ENCODE assay signal across 1 cellular context in genomic region chr6:90298459-90299053, GRCh38.
TF ChIP-seq lines count a peak whose summit lies in the region.

No MANE protein-coding gene starts in this region.

TF ChIP-seq in HEK293, 187 proteins besides CTCF, POLR2A, EP300 and RAD21 (continued from another document):
- TF ChIP-seq ZNF449 (tag by site-specific recombination; IDR thresholded peaks at IDR 0.05): peak; percentile 67; the same call in 1 of the 2 replicates
- TF ChIP-seq ZNF76 (tag by site-specific recombination; IDR thresholded peaks at IDR 0.05; ENCODE audit: borderline replicate concordance, low read depth): no peak
- no peak for TF ChIP-seq ZNF155 (tag by site-specific recombination; IDR thresholded peaks at IDR 0.05)
- TF ChIP-seq ZNF626 (tag by site-specific recombination; IDR thresholded peaks at IDR 0.05): no peak
- TF ChIP-seq ZNF629 (tag by site-specific recombination; IDR thresholded peaks at IDR 0.05): 0 out of 2 replicates have a peak, but pooled peaks have one; percentile 8
- TF ChIP-seq, protein P1, sequence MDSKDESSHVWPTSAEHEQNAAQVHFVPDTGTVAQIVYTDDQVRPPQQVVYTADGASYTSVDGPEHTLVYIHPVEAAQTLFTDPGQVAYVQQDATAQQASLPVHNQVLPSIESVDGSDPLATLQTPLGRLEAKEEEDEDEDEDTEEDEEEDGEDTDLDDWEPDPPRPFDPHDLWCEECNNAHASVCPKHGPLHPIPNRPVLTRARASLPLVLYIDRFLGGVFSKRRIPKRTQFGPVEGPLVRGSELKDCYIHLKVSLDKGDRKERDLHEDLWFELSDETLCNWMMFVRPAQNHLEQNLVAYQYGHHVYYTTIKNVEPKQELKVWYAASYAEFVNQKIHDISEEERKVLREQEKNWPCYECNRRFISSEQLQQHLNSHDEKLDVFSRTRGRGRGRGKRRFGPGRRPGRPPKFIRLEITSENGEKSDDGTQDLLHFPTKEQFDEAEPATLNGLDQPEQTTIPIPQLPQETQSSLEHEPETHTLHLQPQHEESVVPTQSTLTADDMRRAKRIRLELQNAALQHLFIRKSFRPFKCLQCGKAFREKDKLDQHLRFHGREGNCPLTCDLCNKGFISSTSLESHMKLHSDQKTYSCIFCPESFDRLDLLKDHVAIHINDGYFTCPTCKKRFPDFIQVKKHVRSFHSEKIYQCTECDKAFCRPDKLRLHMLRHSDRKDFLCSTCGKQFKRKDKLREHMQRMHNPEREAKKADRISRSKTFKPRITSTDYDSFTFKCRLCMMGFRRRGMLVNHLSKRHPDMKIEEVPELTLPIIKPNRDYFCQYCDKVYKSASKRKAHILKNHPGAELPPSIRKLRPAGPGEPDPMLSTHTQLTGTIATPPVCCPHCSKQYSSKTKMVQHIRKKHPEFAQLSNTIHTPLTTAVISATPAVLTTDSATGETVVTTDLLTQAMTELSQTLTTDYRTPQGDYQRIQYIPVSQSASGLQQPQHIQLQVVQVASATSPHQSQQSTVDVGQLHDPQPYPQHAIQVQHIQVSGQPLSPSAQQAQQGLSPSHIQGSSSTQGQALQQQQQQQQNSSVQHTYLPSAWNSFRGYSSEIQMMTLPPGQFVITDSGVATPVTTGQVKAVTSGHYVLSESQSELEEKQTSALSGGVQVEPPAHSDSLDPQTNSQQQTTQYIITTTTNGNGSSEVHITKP (tag by site-specific recombination; IDR thresholded peaks at IDR 0.05): peak; percentile 60
- TF ChIP-seq ZNF366 (tag by site-specific recombination; conservative IDR thresholded peaks at IDR 0.05): peak; percentile 33; the same call in 1 of the 2 replicates
- 0 out of 2 replicates have a peak, but pooled peaks have one; percentile 38 for TF ChIP-seq ZNF350 (tag by site-specific recombination; IDR thresholded peaks at IDR 0.05)
- TF ChIP-seq, protein P2, sequence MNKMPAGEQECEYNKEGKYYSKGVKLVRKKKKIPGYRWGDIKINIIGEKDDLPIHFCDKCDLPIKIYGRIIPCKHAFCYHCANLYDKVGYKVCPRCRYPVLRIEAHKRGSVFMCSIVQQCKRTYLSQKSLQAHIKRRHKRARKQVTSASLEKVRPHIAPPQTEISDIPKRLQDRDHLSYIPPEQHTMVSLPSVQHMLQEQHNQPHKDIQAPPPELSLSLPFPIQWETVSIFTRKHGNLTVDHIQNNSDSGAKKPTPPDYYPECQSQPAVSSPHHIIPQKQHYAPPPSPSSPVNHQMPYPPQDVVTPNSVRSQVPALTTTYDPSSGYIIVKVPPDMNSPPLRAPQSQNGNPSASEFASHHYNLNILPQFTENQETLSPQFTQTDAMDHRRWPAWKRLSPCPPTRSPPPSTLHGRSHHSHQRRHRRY (tag by site-specific recombination; IDR thresholded peaks at IDR 0.05): no peak
- TF ChIP-seq YY2 (tag by site-specific recombination; IDR thresholded peaks at IDR 0.05): no peak
- TF ChIP-seq ZNF677 (tag by site-specific recombination; IDR thresholded peaks at IDR 0.05): 0 out of 2 replicates have a peak, but pooled peaks have one; percentile 45
- no peak for TF ChIP-seq ZNF660 (tag by site-specific recombination; IDR thresholded peaks at IDR 0.05)
- TF ChIP-seq ZNF514 (tag by site-specific recombination; IDR thresholded peaks at IDR 0.05): no peak
- no peak for TF ChIP-seq KLF7 (tag by site-specific recombination; IDR thresholded peaks at IDR 0.05; ENCODE audit: borderline replicate concordance)
- no peak for TF ChIP-seq OSR2 (tag by site-specific recombination; IDR thresholded peaks at IDR 0.05)
- no peak for TF ChIP-seq FEZF1 (tag by site-specific recombination; IDR thresholded peaks at IDR 0.05)
- TF ChIP-seq ZNF121 (tag by site-specific recombination; IDR thresholded peaks at IDR 0.05): no peak
- no peak for TF ChIP-seq ZNF510 (tag by site-specific recombination; IDR thresholded peaks at IDR 0.05; ENCODE audit: insufficient replicate concordance)
- TF ChIP-seq ZNF202 (tag by site-specific recombination; IDR thresholded peaks at IDR 0.05; ENCODE audit: borderline replicate concordance): no peak
- TF ChIP-seq ZNF391 (tag by site-specific recombination; IDR thresholded peaks at IDR 0.05; ENCODE audit: borderline replicate concordance, low read depth): no peak
- no peak for TF ChIP-seq ZNF791 (tag by site-specific recombination; IDR thresholded peaks at IDR 0.05)
- TF ChIP-seq, protein P3, sequence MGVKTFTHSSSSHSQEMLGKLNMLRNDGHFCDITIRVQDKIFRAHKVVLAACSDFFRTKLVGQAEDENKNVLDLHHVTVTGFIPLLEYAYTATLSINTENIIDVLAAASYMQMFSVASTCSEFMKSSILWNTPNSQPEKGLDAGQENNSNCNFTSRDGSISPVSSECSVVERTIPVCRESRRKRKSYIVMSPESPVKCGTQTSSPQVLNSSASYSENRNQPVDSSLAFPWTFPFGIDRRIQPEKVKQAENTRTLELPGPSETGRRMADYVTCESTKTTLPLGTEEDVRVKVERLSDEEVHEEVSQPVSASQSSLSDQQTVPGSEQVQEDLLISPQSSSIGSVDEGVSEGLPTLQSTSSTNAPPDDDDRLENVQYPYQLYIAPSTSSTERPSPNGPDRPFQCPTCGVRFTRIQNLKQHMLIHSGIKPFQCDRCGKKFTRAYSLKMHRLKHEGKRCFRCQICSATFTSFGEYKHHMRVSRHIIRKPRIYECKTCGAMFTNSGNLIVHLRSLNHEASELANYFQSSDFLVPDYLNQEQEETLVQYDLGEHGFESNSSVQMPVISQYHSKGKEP (tag by site-specific recombination; IDR thresholded peaks at IDR 0.05): no peak
- TF ChIP-seq, protein P4, sequence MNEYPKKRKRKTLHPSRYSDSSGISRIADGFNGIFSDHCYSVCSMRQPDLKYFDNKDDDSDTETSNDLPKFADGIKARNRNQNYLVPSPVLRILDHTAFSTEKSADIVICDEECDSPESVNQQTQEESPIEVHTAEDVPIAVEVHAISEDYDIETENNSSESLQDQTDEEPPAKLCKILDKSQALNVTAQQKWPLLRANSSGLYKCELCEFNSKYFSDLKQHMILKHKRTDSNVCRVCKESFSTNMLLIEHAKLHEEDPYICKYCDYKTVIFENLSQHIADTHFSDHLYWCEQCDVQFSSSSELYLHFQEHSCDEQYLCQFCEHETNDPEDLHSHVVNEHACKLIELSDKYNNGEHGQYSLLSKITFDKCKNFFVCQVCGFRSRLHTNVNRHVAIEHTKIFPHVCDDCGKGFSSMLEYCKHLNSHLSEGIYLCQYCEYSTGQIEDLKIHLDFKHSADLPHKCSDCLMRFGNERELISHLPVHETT (tag by site-specific recombination; IDR thresholded peaks at IDR 0.05): no peak
- peak; percentile 49 for TF ChIP-seq SCRT2 (tag by site-specific recombination; IDR thresholded peaks at IDR 0.05)
- TF ChIP-seq HIC1 (tag by site-specific recombination; IDR thresholded peaks at IDR 0.05): no peak
- no peak for TF ChIP-seq ZFP37 (tag by site-specific recombination; IDR thresholded peaks at IDR 0.05)
- no peak for TF ChIP-seq ZNF132 (tag by site-specific recombination; IDR thresholded peaks at IDR 0.05; ENCODE audit: borderline replicate concordance)
- TF ChIP-seq ZNF571 (tag by site-specific recombination; IDR thresholded peaks at IDR 0.05): no peak
- TF ChIP-seq INSM2 (tag by site-specific recombination; IDR thresholded peaks at IDR 0.05): no peak
- no peak for TF ChIP-seq ZIC2 (tag by site-specific recombination; IDR thresholded peaks at IDR 0.05)
- no peak for TF ChIP-seq ZNF530 (tag by site-specific recombination; IDR thresholded peaks at IDR 0.05; ENCODE audit: low read depth)
- TF ChIP-seq, protein P5, sequence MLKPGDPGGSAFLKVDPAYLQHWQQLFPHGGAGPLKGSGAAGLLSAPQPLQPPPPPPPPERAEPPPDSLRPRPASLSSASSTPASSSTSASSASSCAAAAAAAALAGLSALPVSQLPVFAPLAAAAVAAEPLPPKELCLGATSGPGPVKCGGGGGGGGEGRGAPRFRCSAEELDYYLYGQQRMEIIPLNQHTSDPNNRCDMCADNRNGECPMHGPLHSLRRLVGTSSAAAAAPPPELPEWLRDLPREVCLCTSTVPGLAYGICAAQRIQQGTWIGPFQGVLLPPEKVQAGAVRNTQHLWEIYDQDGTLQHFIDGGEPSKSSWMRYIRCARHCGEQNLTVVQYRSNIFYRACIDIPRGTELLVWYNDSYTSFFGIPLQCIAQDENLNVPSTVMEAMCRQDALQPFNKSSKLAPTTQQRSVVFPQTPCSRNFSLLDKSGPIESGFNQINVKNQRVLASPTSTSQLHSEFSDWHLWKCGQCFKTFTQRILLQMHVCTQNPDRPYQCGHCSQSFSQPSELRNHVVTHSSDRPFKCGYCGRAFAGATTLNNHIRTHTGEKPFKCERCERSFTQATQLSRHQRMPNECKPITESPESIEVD (tag by site-specific recombination; IDR thresholded peaks at IDR 0.05): no peak
- no peak for TF ChIP-seq ZFP3 (tag by site-specific recombination; IDR thresholded peaks at IDR 0.05; ENCODE audit: low read depth)
- TF ChIP-seq ZNF223 (tag by site-specific recombination; IDR thresholded peaks at IDR 0.05): no peak
- no peak for TF ChIP-seq PRDM4 (tag by site-specific recombination; IDR thresholded peaks at IDR 0.05)
- 0 out of 2 replicates have a peak, but pooled peaks have one; percentile 84 for TF ChIP-seq ZNF664 (tag by site-specific recombination; IDR thresholded peaks at IDR 0.05)
- peak; percentile 88 for TF ChIP-seq ZBTB17 (tag by site-specific recombination; IDR thresholded peaks at IDR 0.05)
- TF ChIP-seq ZNF354C (tag by site-specific recombination; IDR thresholded peaks at IDR 0.05; ENCODE audit: borderline replicate concordance, low read depth): no peak
- 0 out of 2 replicates have a peak, but pooled peaks have one; percentile 29 for TF ChIP-seq ZNF558 (tag by site-specific recombination; IDR thresholded peaks at IDR 0.05)
- no peak for TF ChIP-seq ZNF843 (tag by site-specific recombination; IDR thresholded peaks at IDR 0.05)
